In genomic region chr1:116194592-116194991, GRCh38 we compare ENCODE assay signal across 22 cellular contexts.
DNase-seq lines count a peak whose midpoint lies in the region; ATAC-seq, FAIRE-seq and TF ChIP-seq lines count a peak whose summit lies in the region.
"Had no signal": no experiment of that assay in that cellular context is flagged by ENCODE, and none has a peak within 500 bp of the region (broad histone marks: within the 10 kb centered on the region; RNA-seq: fewer than 3 reads in every experiment).

No MANE protein-coding gene starts in this region.

- no peak for TF ChIP-seq RAD21 in HepG2 (CRISPR knock-in tag; IDR thresholded peaks at IDR 0.05)

- H3K9ac ChIP-seq in HepG2 (ENCODE audit: insufficient read depth, low read depth, low read length) (no peak overlapping the region), keratinocyte (ENCODE audit: control insufficient read depth, extremely low read depth, insufficient read depth, low read length) (no peak overlapping the region), PC-3 (ENCODE audit: low read length) (no peak overlapping the region)

- ATAC-seq in HepG2 (no peak), right lobe of liver (no peak), PC-3 (no peak), left lobe of liver (no peak), GM21423 (IDR thresholded peaks at IDR 0.05; ENCODE audit: unreplicated experiment) (no peak)
- ATAC-seq: A549; CD8-positive, alpha-beta T cell; GM12878; Right ventricle myocardium inferior had no signal

- no peaks in the 10 kb centered on the region for H3K9me2 ChIP-seq in OCI-LY7 (ENCODE audit: insufficient read depth, low read length)
- no peaks in the 10 kb centered on the region for H3K9me2 ChIP-seq in PC-3 (replicated peaks; ENCODE audit: low read length)

- H3K36me3 ChIP-seq in HepG2 (replicated peaks in 1 of 2; ENCODE audit: control insufficient read depth in 1 of 2, insufficient read depth in 2 of 2, low read length in 2 of 2): no peaks in the 10 kb centered on the region
- H3K36me3 ChIP-seq in right lobe of liver: no peaks in the 10 kb centered on the region
- H3K36me3 ChIP-seq in OCI-LY7 (ENCODE audit: insufficient read depth, low read length): no peaks in the 10 kb centered on the region
- no peaks in the 10 kb centered on the region for H3K36me3 ChIP-seq in keratinocyte (ENCODE audit: control insufficient read depth in 2 of 2, extremely low read depth in 1 of 2, insufficient read depth in 2 of 2, low read length in 2 of 2)
- H3K36me3 ChIP-seq in sigmoid colon: no peaks in the 10 kb centered on the region
- H3K36me3 ChIP-seq in PC-3 (ENCODE audit: low read depth, low read length): no peaks in the 10 kb centered on the region

- H3F3A ChIP-seq in PC-3 (ENCODE audit: low read length, unreplicated experiment): no peaks in the 10 kb centered on the region

- no peak for FAIRE-seq in HepG2 (lab: Jason Lieb, UNC)
- FAIRE-seq in keratinocyte (lab: Jason Lieb, UNC): peak; percentile 61
- FAIRE-seq: A549, GM12878, H54, RCC 7860 had no signal

- dilution Hi-C loops in keratinocyte (cut with MboI; ENCODE audit: extremely low pct_ligation_motif_present, low sequenced_read_pairs): no loop called here

- H2AFZ ChIP-seq in HepG2 (ENCODE audit: low read length): no peak overlapping the region
- no peak overlapping the region for H2AFZ ChIP-seq in OCI-LY7 (ENCODE audit: low read length)
- no peak overlapping the region for H2AFZ ChIP-seq in keratinocyte (ENCODE audit: control insufficient read depth, low read length)
- H2AFZ ChIP-seq in PC-3 (ENCODE audit: low read length): no peak overlapping the region

- in situ Hi-C loops in HepG2 (cut with HindIII; ENCODE audit: extremely low pct_ligation_motif_present, low pct_unique_long_range_greater_than_20kb): no loop called here

- H3K9me1 ChIP-seq in keratinocyte (ENCODE audit: control insufficient read depth, extremely low read depth, insufficient read depth, low read length): no peaks in the 10 kb centered on the region

- H3K4me1 ChIP-seq in HepG2 (ENCODE audit: insufficient read depth, low read length) (peaks cover 10% of the 10 kb centered on the region), right lobe of liver (no peaks in the 10 kb centered on the region), OCI-LY7 (ENCODE audit: insufficient read depth, low read length, poor library complexity, severe bottlenecking) (no peaks in the 10 kb centered on the region), keratinocyte (ENCODE audit: control insufficient read depth, extremely low read depth, insufficient read depth, low read length) (no peaks in the 10 kb centered on the region), sigmoid colon (no peaks in the 10 kb centered on the region), PC-3 (ENCODE audit: insufficient read depth, low read length) (no peaks in the 10 kb centered on the region)
- H3K4me1 ChIP-seq: A549 had no signal

- intact Hi-C loops in HepG2 (cut with micrococcal nuclease; ENCODE audit: unreplicated experiment): no loop called here
- intact Hi-C loops in right lobe of liver (cut with DNase I): no loop called here
- intact Hi-C loops in OCI-LY7 (cut with micrococcal nuclease; ENCODE audit: unreplicated experiment): no loop called here
- intact Hi-C loops in sigmoid colon (cut with DNase I): no loop called here
- intact Hi-C loops in PC-3 (cut with micrococcal nuclease): no loop called here

- TF ChIP-seq CTCF in HepG2 (CRISPR knock-in tag; IDR thresholded peaks at IDR 0.05) (no peak), right lobe of liver (IDR thresholded peaks at IDR 0.05) (no peak), OCI-LY7 (conservative IDR thresholded peaks at IDR 0.05; ENCODE audit: low read length) (no peak), keratinocyte (optimal IDR thresholded peaks at IDR 0.05 in 1 of 3, IDR thresholded peaks at IDR 0.05 in 1 of 3, conservative IDR thresholded peaks at IDR 0.05 in 1 of 3; ENCODE audit: extremely low read depth in 1 of 3, insufficient read depth in 2 of 3, low read length in 3 of 3) (no peak), sigmoid colon (IDR thresholded peaks at IDR 0.05) (no peak), PC-3 (conservative IDR thresholded peaks at IDR 0.05; ENCODE audit: low read depth, low read length) (no peak)

- TF ChIP-seq POLR2A in HepG2 (IDR thresholded peaks at IDR 0.05; ENCODE audit: insufficient read depth in 1 of 2, low read depth in 2 of 2, low read length in 2 of 2) (no peak), right lobe of liver (IDR thresholded peaks at IDR 0.05) (no peak), sigmoid colon (IDR thresholded peaks at IDR 0.05) (no peak)

- BruUV-seq in HepG2 (replicated peaks; lab: Mats Ljungman, UMichigan): no TSS peak
- no TSS peak for BruUV-seq in OCI-LY7 (replicated peaks; lab: Mats Ljungman, UMichigan)
- no TSS peak for BruUV-seq in PC-3 (replicated peaks; lab: Mats Ljungman, UMichigan)

- DNase-seq in HepG2 (ENCODE audit: low spot score) (no peak), right lobe of liver (no peak), OCI-LY7 (ENCODE audit: low spot score) (peak; percentile 8), keratinocyte (ENCODE audit: low read depth, low spot score) (no peak), sigmoid colon (no peak), PC-3 (no peak), left lobe of liver (ENCODE audit: low spot score) (no peak)
- DNase-seq: CD8-positive, alpha-beta T cell; EL; HFFc6; IMR-90; Kasumi-1; MV-4-11; NCI-H187 treated with DMSO at 0.1 percent for 48 hours; NCI-H226; NCI-H524 had no signal

- H4K20me1 ChIP-seq in HepG2 (ENCODE audit: insufficient read depth, low read length) (no peaks in the 10 kb centered on the region), OCI-LY7 (ENCODE audit: insufficient read depth, low read length) (no peaks in the 10 kb centered on the region), keratinocyte (ENCODE audit: control insufficient read depth, extremely low read depth, insufficient read depth, low read length) (no peaks in the 10 kb centered on the region), PC-3 (ENCODE audit: low read length) (no peaks in the 10 kb centered on the region)

- POLR2A ChIA-PET in HepG2 (lab: Yijun Ruan, JAX) (no interaction called here), OCI-LY7 (lab: Charles Lee) (interaction anchor here (0.5 to 1.9 kb wide), 5 partner anchors 12 to 1059 kb away, joined by 3 to 4 read pairs (median 3); no protein-coding TSS in a partner anchor), PC-3 (lab: Charles Lee; ENCODE audit: unreplicated experiment) (no interaction called here)

- H3K79me2 ChIP-seq in HepG2 (ENCODE audit: insufficient read depth, low read length) (no peaks in the 10 kb centered on the region), OCI-LY7 (ENCODE audit: insufficient read depth, low read depth, low read length) (no peaks in the 10 kb centered on the region), keratinocyte (ENCODE audit: control insufficient read depth, insufficient read depth, low read length) (no peaks in the 10 kb centered on the region), PC-3 (ENCODE audit: low read length) (no peaks in the 10 kb centered on the region)

- TF ChIP-seq EP300 in HepG2 (IDR thresholded peaks at IDR 0.05; ENCODE audit: low read depth in 2 of 2, low read length in 2 of 2) (no peak), HepG2 (CRISPR knock-in tag; IDR thresholded peaks at IDR 0.05; ENCODE audit: borderline replicate concordance) (no peak), sigmoid colon (IDR thresholded peaks at IDR 0.05) (no peak)

- no peaks in the 10 kb centered on the region for H3K9me3 ChIP-seq in HepG2 (ENCODE audit: low read length)
- H3K9me3 ChIP-seq in right lobe of liver: no peaks in the 10 kb centered on the region
- H3K9me3 ChIP-seq in OCI-LY7 (ENCODE audit: low read length): no peaks in the 10 kb centered on the region
- no peaks in the 10 kb centered on the region for H3K9me3 ChIP-seq in keratinocyte (ENCODE audit: control insufficient read depth, low read depth, low read length)
- no peaks in the 10 kb centered on the region for H3K9me3 ChIP-seq in sigmoid colon
- no peaks in the 10 kb centered on the region for H3K9me3 ChIP-seq in PC-3 (ENCODE audit: low read length)
- H3K9me3 ChIP-seq: A549 had no signal

- H3K4me2 ChIP-seq in HepG2 (ENCODE audit: low read depth, low read length) (no peak overlapping the region), OCI-LY7 (ENCODE audit: low read length) (no peak overlapping the region), keratinocyte (ENCODE audit: control insufficient read depth, extremely low read depth, insufficient read depth, low read depth, low read length) (no peak overlapping the region), PC-3 (ENCODE audit: low read length) (no peak overlapping the region)
- H3K4me2 ChIP-seq: A549 had no signal

- no peak overlapping the region for H3K4me3 ChIP-seq in HepG2 (replicated peaks in 1 of 3; ENCODE audit: insufficient read depth in 1 of 3, low read depth in 2 of 3, low read length in 3 of 3)
- H3K4me3 ChIP-seq in right lobe of liver: no peak overlapping the region
- no peak overlapping the region for H3K4me3 ChIP-seq in OCI-LY7 (ENCODE audit: low read depth, low read length, poor library complexity, severe bottlenecking)
- H3K4me3 ChIP-seq in keratinocyte (ENCODE audit: control insufficient read depth in 2 of 3, extremely low read depth in 1 of 3, insufficient read depth in 2 of 3, low read depth in 1 of 3, low read length in 3 of 3): no peak overlapping the region
- H3K4me3 ChIP-seq in sigmoid colon: no peak overlapping the region
- H3K4me3 ChIP-seq in PC-3 (ENCODE audit: low read length): no peak overlapping the region
- H3K4me3 ChIP-seq: A549, GM12878 had no signal

- CTCF ChIA-PET in HepG2 (lab: Yijun Ruan, JAX; ENCODE audit: low intra/inter-chr PET ratio, low total read pairs) (no interaction called here), OCI-LY7 (lab: Charles Lee; ENCODE audit: unreplicated experiment) (no interaction called here), PC-3 (lab: Charles Lee) (no interaction called here)

- H3K27me3 ChIP-seq in HepG2 (ENCODE audit: control insufficient read depth in 1 of 2, insufficient read depth in 2 of 2, low read length in 2 of 2) (peaks cover 0 to 7% of the 10 kb centered on the region in 2 experiments; a peak in 2 of 5 replicates), right lobe of liver (no peaks in the 10 kb centered on the region), keratinocyte (ENCODE audit: control insufficient read depth, extremely low read depth, insufficient read depth, low read length) (peaks cover 5% of the 10 kb centered on the region), sigmoid colon (no peaks in the 10 kb centered on the region), PC-3 (ENCODE audit: low read length) (peaks cover 10% of the 10 kb centered on the region; the same call in 1 of the 2 replicates)

- WGBS in HepG2 (ENCODE audit: low lambda C conversion rate): 53% methylated on average over 1 of the region's 1 CpG
- WGBS in right lobe of liver (ENCODE audit: insufficient coverage, low coverage, low lambda C conversion rate, missing lambda C conversion rate): 64% methylated on average over 1 of the region's 1 CpG
- 21 to 67% methylated on average over 1 of the region's 1 CpG for WGBS in sigmoid colon, 2 donors

- no peak overlapping the region for H3K27ac ChIP-seq in HepG2 (ENCODE audit: extremely low read length, insufficient read depth, low read length)
- no peak overlapping the region for H3K27ac ChIP-seq in right lobe of liver
- H3K27ac ChIP-seq in OCI-LY7 (ENCODE audit: low read depth, low read length, poor library complexity, severe bottlenecking): no peak overlapping the region
- H3K27ac ChIP-seq in keratinocyte (ENCODE audit: control insufficient read depth, insufficient read depth, low read length): no peak overlapping the region
- no peak overlapping the region for H3K27ac ChIP-seq in sigmoid colon
- no peak overlapping the region for H3K27ac ChIP-seq in PC-3 (ENCODE audit: low read length)
- H3K27ac ChIP-seq: A549 had no signal
